In genomic region chr6:30844118-30844535, GRCh38 we compare ENCODE assay signal across 11 cellular contexts. TPM values are rescaled to one million over a fixed set of nuclear protein-coding genes. Genes with fewer than 3 reads are reported as not detected.
A peak's percentile ranks its signal among the peaks of the same experiment; 100 is the strongest.
DNase-seq lines count a peak whose midpoint lies in the region; ATAC-seq and TF ChIP-seq lines count a peak whose summit lies in the region.
"Had no signal": no experiment of that assay in that cellular context is flagged by ENCODE, and none has a peak within 500 bp of the region (broad histone marks: within the 10 kb centered on the region; RNA-seq: fewer than 3 reads in every experiment).

No MANE protein-coding gene starts in this region.

- H3K9me3 ChIP-seq in HEK293 (ENCODE audit: control insufficient read depth, insufficient read depth, low read depth, low read length): no peaks in the 10 kb centered on the region
- no peaks in the 10 kb centered on the region for H3K9me3 ChIP-seq in thymus (ENCODE audit: control insufficient read depth)

- no peak for ATAC-seq in activated CD8-positive, alpha-beta T cell treated with anti-CD3 and anti-CD28 coated beads, Interleukin-2, amount 10 ng/mL, durations not matched to agents 7 days and 5 days
- no peak for ATAC-seq in HG03342 (IDR thresholded peaks at IDR 0.05; ENCODE audit: unreplicated experiment)
- no peak for ATAC-seq in HG03097 (IDR thresholded peaks at IDR 0.05; ENCODE audit: low FRiP score, unreplicated experiment)
- ATAC-seq in HG03439 (IDR thresholded peaks at IDR 0.05; ENCODE audit: unreplicated experiment): no peak

- POLR2A ChIA-PET in HEK293 (lab: Yijun Ruan, JAX): interaction anchor here (0.7 to 1.3 kb wide), 8 partner anchors 9 to 241 kb away, joined by 3 to 6 read pairs (median 4); partner anchors contain the start of gene DDR1
- POLR2A ChIA-PET in activated CD8-positive, alpha-beta T cell treated with anti-CD3 and anti-CD28 coated beads, Interleukin-2, amount 10 ng/mL, durations not matched to agents 7 days and 5 days (lab: Charles Lee): interaction anchor here (0.9 to 2.1 kb wide), 5 partner anchors 12 to 39 kb away, joined by 3 to 5 read pairs (median 4); no protein-coding TSS in a partner anchor

- CTCF ChIA-PET in HEK293 (lab: Yijun Ruan, JAX): interaction anchor here (0.6 to 6.5 kb wide), 18 partner anchors 10 to 242 kb away, joined by 3 to 60 read pairs (median 8); partner anchors contain the start of gene VARS2
- CTCF ChIA-PET in activated CD8-positive, alpha-beta T cell treated with anti-CD3 and anti-CD28 coated beads, Interleukin-2, amount 10 ng/mL, durations not matched to agents 7 days and 5 days (lab: Charles Lee): interaction anchor here (0.6 to 8.4 kb wide), 7 partner anchors 12 to 719 kb away, joined by 3 to 77 read pairs (median 5); no protein-coding TSS in a partner anchor

- TF ChIP-seq CTCF in HEK293 (tag by site-specific recombination; IDR thresholded peaks at IDR 0.05): peak; percentile 42; the same call in 1 of the 2 replicates

- H3K9me3 Mint-ChIP-seq in activated CD8-positive, alpha-beta T cell treated with anti-CD3 and anti-CD28 coated beads, Interleukin-2, amount 10 ng/mL, durations not matched to agents 7 days and 5 days (ENCODE audit: insufficient read depth): no peaks in the 10 kb centered on the region
- H3K9me3 Mint-ChIP-seq: T-helper 1 cell treated with Interleukin-12 subunit alpha and Interleukin-12 subunit beta and Interleukin-4 antibody, amounts not matched to agents 30 μg/mL and 1 μg/mL, for 36 hours had no signal

- H3K36me3 ChIP-seq in HEK293 (ENCODE audit: control insufficient read depth in 2 of 2, insufficient read depth in 1 of 2, low read length in 2 of 2): no peaks in the 10 kb centered on the region
- H3K36me3 ChIP-seq in thymus (ENCODE audit: control insufficient read depth, insufficient read depth): no peaks in the 10 kb centered on the region

- WGBS in thymus: 97% methylated on average over 3 of the region's 3 CpGs

- H3K4me1 ChIP-seq in HEK293 (ENCODE audit: control insufficient read depth, insufficient read depth, low read length) (peaks cover 14% of the 10 kb centered on the region), thymus (ENCODE audit: control insufficient read depth, insufficient read depth, low read length) (peaks cover 50% of the 10 kb centered on the region)

- no peaks in the 10 kb centered on the region for H3K36me3 Mint-ChIP-seq in activated CD8-positive, alpha-beta T cell treated with anti-CD3 and anti-CD28 coated beads, Interleukin-2, amount 10 ng/mL, durations not matched to agents 7 days and 5 days (ENCODE audit: low read depth)

- no peaks in the 10 kb centered on the region for H3K27me3 Mint-ChIP-seq in activated CD8-positive, alpha-beta T cell treated with anti-CD3 and anti-CD28 coated beads, Interleukin-2, amount 10 ng/mL, durations not matched to agents 7 days and 5 days (ENCODE audit: low read depth)

- H3K27me3 ChIP-seq in thymus (ENCODE audit: control insufficient read depth, insufficient read depth): no peaks in the 10 kb centered on the region

- DNase-seq in activated CD8-positive, alpha-beta T cell treated with anti-CD3 and anti-CD28 coated beads, Interleukin-2, amount 10 ng/mL, durations not matched to agents 7 days and 5 days: no peak
- peak; percentile 50 for DNase-seq in iPS-NIHi11 (ENCODE audit: low spot score)
- DNase-seq: NCI-H510A treated with DMSO at 0.1 percent for 48 hours; stimulated activated CD4-positive, alpha-beta T cell treated with anti-CD3 and anti-CD28 coated beads, Interleukin-2, amount 100 ng/mL, for 24 hours; substantia nigra had no signal

- H3K4me3 ChIP-seq in HEK293 (ENCODE audit: low read depth, low read length) (no peak overlapping the region), thymus (ENCODE audit: low read length) (no peak overlapping the region)

- H3K4me3 Mint-ChIP-seq in activated CD8-positive, alpha-beta T cell treated with anti-CD3 and anti-CD28 coated beads, Interleukin-2, amount 10 ng/mL, durations not matched to agents 7 days and 5 days: no peak overlapping the region
- H3K4me3 Mint-ChIP-seq: T-helper 1 cell treated with Interleukin-12 subunit alpha and Interleukin-12 subunit beta and Interleukin-4 antibody, amounts not matched to agents 30 μg/mL and 1 μg/mL, for 36 hours had no signal

- H3K27ac ChIP-seq in HEK293 (ENCODE audit: extremely low read depth, low read depth, low read length) (no peak overlapping the region), thymus (ENCODE audit: low read depth) (peak overlapping the region; percentile 60)

- H3K27ac Mint-ChIP-seq in activated CD8-positive, alpha-beta T cell treated with anti-CD3 and anti-CD28 coated beads, Interleukin-2, amount 10 ng/mL, durations not matched to agents 7 days and 5 days: peak overlapping the region; percentile 62
- H3K27ac Mint-ChIP-seq: T-helper 1 cell treated with Interleukin-12 subunit alpha and Interleukin-12 subunit beta and Interleukin-4 antibody, amounts not matched to agents 30 μg/mL and 1 μg/mL, for 36 hours had no signal

- H3K4me1 Mint-ChIP-seq in activated CD8-positive, alpha-beta T cell treated with anti-CD3 and anti-CD28 coated beads, Interleukin-2, amount 10 ng/mL, durations not matched to agents 7 days and 5 days (ENCODE audit: low read depth): peaks cover 51% of the 10 kb centered on the region

TF ChIP-seq in HEK293, 187 proteins besides CTCF, POLR2A, EP300 and RAD21:
- TF ChIP-seq ZNF169 (tag by site-specific recombination; IDR thresholded peaks at IDR 0.05) (no peak), PRDM1 (tag by site-specific recombination; IDR thresholded peaks at IDR 0.05) (peak; percentile 64; the same call in 1 of the 2 replicates)

RNA-seq across cellular contexts. Expression of gene DDR1, which starts 40.2 kb away (rescaled TPM):
- 1 to 10 TPM; 6.3 to 7.4 TPM for total RNA-seq in activated CD8-positive, alpha-beta T cell treated with anti-CD3 and anti-CD28 coated beads, Interleukin-2, amount 10 ng/mL, durations not matched to agents 7 days and 5 days
- 65.9 TPM for polyA plus RNA-seq in thymus
